ENCODE assay signal across 1 cellular context in genomic region chr13:77143325-77143907, GRCh38.
TF ChIP-seq lines count a peak whose summit lies in the region.

No MANE protein-coding gene starts in this region.

TF ChIP-seq in HepG2, 621 proteins besides CTCF, POLR2A, EP300 and RAD21 (continued from another document):
- TF ChIP-seq, protein P1, sequence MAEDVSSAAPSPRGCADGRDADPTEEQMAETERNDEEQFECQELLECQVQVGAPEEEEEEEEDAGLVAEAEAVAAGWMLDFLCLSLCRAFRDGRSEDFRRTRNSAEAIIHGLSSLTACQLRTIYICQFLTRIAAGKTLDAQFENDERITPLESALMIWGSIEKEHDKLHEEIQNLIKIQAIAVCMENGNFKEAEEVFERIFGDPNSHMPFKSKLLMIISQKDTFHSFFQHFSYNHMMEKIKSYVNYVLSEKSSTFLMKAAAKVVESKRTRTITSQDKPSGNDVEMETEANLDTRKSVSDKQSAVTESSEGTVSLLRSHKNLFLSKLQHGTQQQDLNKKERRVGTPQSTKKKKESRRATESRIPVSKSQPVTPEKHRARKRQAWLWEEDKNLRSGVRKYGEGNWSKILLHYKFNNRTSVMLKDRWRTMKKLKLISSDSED (CRISPR knock-in tag; IDR thresholded peaks at IDR 0.05) = no peak
- TF ChIP-seq NCOA5 (CRISPR knock-in tag; IDR thresholded peaks at IDR 0.05) = no peak
- TF ChIP-seq ZNF841 (CRISPR knock-in tag; IDR thresholded peaks at IDR 0.05; ENCODE audit: borderline replicate concordance) = no peak
- TF ChIP-seq ZNF83 (CRISPR knock-in tag; IDR thresholded peaks at IDR 0.05; ENCODE audit: borderline replicate concordance) = no peak
- TF ChIP-seq ZSCAN5A (CRISPR knock-in tag; IDR thresholded peaks at IDR 0.05; ENCODE audit: borderline replicate concordance) = no peak
- 0 out of 2 replicates have a peak, but pooled peaks have one; percentile 23 for TF ChIP-seq NR2C2 (CRISPR knock-in tag; IDR thresholded peaks at IDR 0.05; ENCODE audit: borderline replicate concordance)
- TF ChIP-seq, protein P2, sequence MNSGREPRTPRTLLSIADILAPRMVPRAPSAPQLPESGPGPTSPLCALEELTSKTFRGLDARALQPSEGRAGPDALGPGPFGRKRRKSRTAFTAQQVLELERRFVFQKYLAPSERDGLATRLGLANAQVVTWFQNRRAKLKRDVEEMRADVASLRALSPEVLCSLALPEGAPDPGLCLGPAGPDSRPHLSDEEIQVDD (CRISPR knock-in tag; IDR thresholded peaks at IDR 0.05; ENCODE audit: borderline replicate concordance) = no peak
- TF ChIP-seq ATAD3A (CRISPR knock-in tag; IDR thresholded peaks at IDR 0.05) = no peak
- TF ChIP-seq ZFP1 (CRISPR knock-in tag; IDR thresholded peaks at IDR 0.05) = no peak
- no peak for TF ChIP-seq SNRNP70 (IDR thresholded peaks at IDR 0.05; ENCODE audit: low read depth, low read length)
- TF ChIP-seq, protein P3, sequence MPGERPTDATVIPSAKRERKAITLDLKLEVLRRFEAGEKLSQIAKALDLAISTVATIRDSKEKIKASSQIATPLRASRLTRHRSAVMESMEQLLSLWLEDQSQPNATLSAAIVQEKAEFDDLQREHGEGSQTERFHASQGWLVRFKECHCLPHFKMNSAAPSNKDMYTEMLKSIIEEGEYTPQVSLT (CRISPR knock-in tag; IDR thresholded peaks at IDR 0.05; ENCODE audit: borderline replicate concordance, low read depth) = no peak
- TF ChIP-seq GATAD2A (CRISPR knock-in tag; IDR thresholded peaks at IDR 0.05) = peak; percentile 44; the same call in 1 of the 2 replicates
- TF ChIP-seq GMEB1 (CRISPR knock-in tag; IDR thresholded peaks at IDR 0.05; ENCODE audit: borderline replicate concordance) = no peak
- no peak for TF ChIP-seq NFATC3 (CRISPR knock-in tag; IDR thresholded peaks at IDR 0.05)
- no peak for TF ChIP-seq ZNF136 (CRISPR knock-in tag; IDR thresholded peaks at IDR 0.05; ENCODE audit: low read depth)
- TF ChIP-seq ZNF775 (CRISPR knock-in tag; IDR thresholded peaks at IDR 0.05; ENCODE audit: borderline replicate concordance) = no peak
- no peak for TF ChIP-seq ZNF639 (CRISPR knock-in tag; conservative IDR thresholded peaks at IDR 0.05)
- no peak for TF ChIP-seq ZNF17 (CRISPR knock-in tag; IDR thresholded peaks at IDR 0.05)
- TF ChIP-seq ZIK1 (CRISPR knock-in tag; IDR thresholded peaks at IDR 0.05; ENCODE audit: borderline replicate concordance, low read depth) = no peak
- no peak for TF ChIP-seq SP5 (CRISPR knock-in tag; IDR thresholded peaks at IDR 0.05; ENCODE audit: borderline replicate concordance, low read depth)
- no peak for TF ChIP-seq FOXO1 (CRISPR knock-in tag; IDR thresholded peaks at IDR 0.05)
- TF ChIP-seq, protein P4, sequence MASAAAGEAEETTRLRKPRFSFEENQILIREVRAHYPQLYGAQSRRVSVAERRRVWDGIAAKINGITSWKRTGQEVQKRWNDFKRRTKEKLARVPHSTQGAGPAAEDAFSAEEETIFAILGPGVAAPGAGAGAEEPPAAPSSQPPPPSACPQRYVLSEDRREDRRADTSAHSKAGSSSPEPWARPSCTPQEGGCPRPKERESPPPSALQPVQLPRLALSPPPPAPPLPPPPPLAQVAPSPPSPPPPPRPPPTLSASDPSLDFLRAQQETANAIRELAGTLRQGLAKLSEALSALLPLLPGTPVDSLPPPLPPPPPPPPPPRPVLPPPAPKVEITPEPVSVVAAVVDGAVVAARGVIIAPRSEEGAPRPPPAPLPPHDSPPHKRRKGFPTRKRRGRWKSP (CRISPR knock-in tag; IDR thresholded peaks at IDR 0.05) = no peak
- no peak for TF ChIP-seq ZFP82 (CRISPR knock-in tag; IDR thresholded peaks at IDR 0.05; ENCODE audit: borderline replicate concordance)
- TF ChIP-seq ZNF232 (CRISPR knock-in tag; IDR thresholded peaks at IDR 0.05; ENCODE audit: borderline replicate concordance) = no peak
- peak; percentile 62; the same call in 1 of the 2 replicates for TF ChIP-seq FOXA3 (CRISPR knock-in tag; IDR thresholded peaks at IDR 0.05)
- no peak for TF ChIP-seq BRD4 (CRISPR knock-in tag; IDR thresholded peaks at IDR 0.05)
- no peak for TF ChIP-seq ZNF569 (CRISPR knock-in tag; IDR thresholded peaks at IDR 0.05; ENCODE audit: borderline replicate concordance)
- TF ChIP-seq, protein P5, sequence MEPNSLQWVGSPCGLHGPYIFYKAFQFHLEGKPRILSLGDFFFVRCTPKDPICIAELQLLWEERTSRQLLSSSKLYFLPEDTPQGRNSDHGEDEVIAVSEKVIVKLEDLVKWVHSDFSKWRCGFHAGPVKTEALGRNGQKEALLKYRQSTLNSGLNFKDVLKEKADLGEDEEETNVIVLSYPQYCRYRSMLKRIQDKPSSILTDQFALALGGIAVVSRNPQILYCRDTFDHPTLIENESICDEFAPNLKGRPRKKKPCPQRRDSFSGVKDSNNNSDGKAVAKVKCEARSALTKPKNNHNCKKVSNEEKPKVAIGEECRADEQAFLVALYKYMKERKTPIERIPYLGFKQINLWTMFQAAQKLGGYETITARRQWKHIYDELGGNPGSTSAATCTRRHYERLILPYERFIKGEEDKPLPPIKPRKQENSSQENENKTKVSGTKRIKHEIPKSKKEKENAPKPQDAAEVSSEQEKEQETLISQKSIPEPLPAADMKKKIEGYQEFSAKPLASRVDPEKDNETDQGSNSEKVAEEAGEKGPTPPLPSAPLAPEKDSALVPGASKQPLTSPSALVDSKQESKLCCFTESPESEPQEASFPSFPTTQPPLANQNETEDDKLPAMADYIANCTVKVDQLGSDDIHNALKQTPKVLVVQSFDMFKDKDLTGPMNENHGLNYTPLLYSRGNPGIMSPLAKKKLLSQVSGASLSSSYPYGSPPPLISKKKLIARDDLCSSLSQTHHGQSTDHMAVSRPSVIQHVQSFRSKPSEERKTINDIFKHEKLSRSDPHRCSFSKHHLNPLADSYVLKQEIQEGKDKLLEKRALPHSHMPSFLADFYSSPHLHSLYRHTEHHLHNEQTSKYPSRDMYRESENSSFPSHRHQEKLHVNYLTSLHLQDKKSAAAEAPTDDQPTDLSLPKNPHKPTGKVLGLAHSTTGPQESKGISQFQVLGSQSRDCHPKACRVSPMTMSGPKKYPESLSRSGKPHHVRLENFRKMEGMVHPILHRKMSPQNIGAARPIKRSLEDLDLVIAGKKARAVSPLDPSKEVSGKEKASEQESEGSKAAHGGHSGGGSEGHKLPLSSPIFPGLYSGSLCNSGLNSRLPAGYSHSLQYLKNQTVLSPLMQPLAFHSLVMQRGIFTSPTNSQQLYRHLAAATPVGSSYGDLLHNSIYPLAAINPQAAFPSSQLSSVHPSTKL (CRISPR knock-in tag; IDR thresholded peaks at IDR 0.05) = 0 out of 2 replicates have a peak, but pooled peaks have one; percentile 19
- TF ChIP-seq ZNF33B (CRISPR knock-in tag; IDR thresholded peaks at IDR 0.05) = no peak
- TF ChIP-seq ZNF839 (CRISPR knock-in tag; IDR thresholded peaks at IDR 0.05; ENCODE audit: borderline replicate concordance) = no peak
- TF ChIP-seq JUND (CRISPR knock-in tag; IDR thresholded peaks at IDR 0.05) = peak; percentile 50; the same call in 1 of the 2 replicates
- TF ChIP-seq ZNF761 (CRISPR knock-in tag; conservative IDR thresholded peaks at IDR 0.05) = no peak
- TF ChIP-seq ZNF142 (CRISPR knock-in tag; IDR thresholded peaks at IDR 0.05) = no peak
- TF ChIP-seq DNMT1 (CRISPR knock-in tag; IDR thresholded peaks at IDR 0.05) = no peak
- TF ChIP-seq CHD2 (IDR thresholded peaks at IDR 0.05; ENCODE audit: low read depth, low read length) = no peak
- TF ChIP-seq SP140L (CRISPR knock-in tag; IDR thresholded peaks at IDR 0.05; ENCODE audit: borderline replicate concordance) = no peak
- TF ChIP-seq KAT2B (IDR thresholded peaks at IDR 0.05; ENCODE audit: borderline replicate concordance, low read depth, low read length) = no peak
